ENCODE assay signal across 8 cellular contexts in the genomic region with DNA sequence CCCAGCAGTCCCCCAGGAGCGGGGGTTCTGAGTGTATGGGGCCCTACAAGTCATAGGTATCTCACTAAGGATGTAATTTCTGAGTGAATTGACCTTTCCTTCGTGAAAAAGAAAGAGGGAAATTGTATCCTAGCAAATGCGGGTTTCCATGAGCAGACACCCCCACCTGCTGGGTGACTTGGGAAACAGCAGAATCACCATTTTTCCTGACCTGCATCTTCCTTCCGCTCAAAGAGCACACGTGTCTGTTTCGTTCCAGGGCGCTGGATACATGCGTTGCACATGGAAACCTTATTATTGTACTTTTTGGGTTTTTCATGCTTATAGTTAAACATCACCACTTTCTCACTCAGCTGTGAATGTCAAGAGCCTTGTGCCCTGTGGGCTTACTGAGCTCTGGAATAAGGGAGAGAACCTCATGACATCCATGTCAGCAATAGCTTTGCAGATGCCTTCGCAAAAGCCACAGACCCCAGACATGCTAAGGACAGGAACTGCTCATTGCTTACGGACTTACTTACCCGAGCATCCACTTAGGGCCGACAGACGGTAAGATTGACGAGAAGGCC.
A peak's percentile ranks its signal among the peaks of the same experiment; 100 is the strongest.
DNase-seq lines count a peak whose midpoint lies in the region; ATAC-seq, FAIRE-seq and TF ChIP-seq lines count a peak whose summit lies in the region.

No MANE protein-coding gene starts in this region.

- DNase-seq in H54 (ENCODE audit: insufficient read length, low spot score) (peak; percentile 44), NCI-H748 (lab: John Stamatoyannopoulos, UW; ENCODE audit: unreplicated experiment) (peak; percentile 63), amniotic epithelial cell (ENCODE audit: low read depth) (peak; percentile 53), inferior parietal cortex (ENCODE audit: extremely low spot score) (peak; percentile 81)
- peak; percentile 35 to 54 for DNase-seq in stimulated activated CD4-positive, alpha-beta T cell treated with anti-CD3 and anti-CD28 coated beads, Interleukin-2, amount 100 ng/mL, for 24 hours

- ATAC-seq in HG03354 (IDR thresholded peaks at IDR 0.05; ENCODE audit: poor library complexity, severe bottlenecking, unreplicated experiment) (no peak), HG02571 (IDR thresholded peaks at IDR 0.05; ENCODE audit: unreplicated experiment) (no peak)

- no peak for TF ChIP-seq POLR2A in H54 (IDR thresholded peaks at IDR 0.05; ENCODE audit: low read depth, low read length)

- TF ChIP-seq CTCF in C4-2B (conservative IDR thresholded peaks at IDR 0.05) = peak; percentile 85

- FAIRE-seq in H54 (lab: Jason Lieb, UNC) = no peak

- H3K27ac ChIP-seq in C4-2B = no peak overlapping the region
